Comparison of ENCODE assay signal across 11 cellular contexts in the genomic region with DNA sequence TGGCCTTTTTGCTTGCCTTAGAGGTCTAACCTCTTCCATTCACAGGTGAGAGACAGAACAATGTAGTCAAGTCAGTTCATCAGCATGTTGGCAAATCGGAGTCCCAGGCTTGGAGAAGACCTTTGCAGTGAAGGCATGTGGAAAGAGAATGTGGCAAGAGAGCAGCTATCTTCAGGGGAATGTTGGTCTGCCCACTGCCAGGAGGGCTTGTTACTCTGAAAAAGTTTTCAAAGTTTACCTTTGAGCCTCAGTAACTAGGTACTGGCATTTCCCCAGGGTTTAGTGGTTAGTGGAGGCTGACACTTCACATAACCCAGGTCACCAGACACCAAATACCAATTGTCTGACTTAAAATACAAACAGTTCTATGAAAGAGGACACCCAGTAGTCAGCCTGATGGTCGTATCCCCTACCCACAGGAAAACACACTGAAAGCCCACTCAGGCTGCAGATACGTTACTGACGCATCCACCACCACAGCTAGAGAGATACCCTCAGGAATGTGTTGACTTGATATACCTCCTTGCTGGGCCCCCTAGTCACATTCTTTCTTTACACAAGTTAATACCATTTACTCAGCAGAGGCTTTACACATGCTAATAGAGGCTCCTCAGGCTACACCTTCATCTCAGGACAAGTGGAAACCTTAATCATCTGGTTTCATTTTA.
A peak's percentile ranks its signal among the peaks of the same experiment; 100 is the strongest.
DNase-seq lines count a peak whose midpoint lies in the region; TF ChIP-seq lines count a peak whose summit lies in the region.
"Had no signal": no experiment of that assay in that cellular context is flagged by ENCODE, and none has a peak within 500 bp of the region (broad histone marks: within the 10 kb centered on the region; RNA-seq: fewer than 3 reads in every experiment).

No MANE protein-coding gene starts in this region.

- H3K4me3 ChIP-seq in AG04449 (ENCODE audit: low read depth, low read length): no peak overlapping the region; the same call in none of the 2 replicates
- no peak overlapping the region for H3K4me3 ChIP-seq in astrocyte of the spinal cord (ENCODE audit: low read depth, low read length)
- H3K4me3 ChIP-seq in iPS-20b (ENCODE audit: low read length): peak overlapping the region; percentile 39
- H3K4me3 ChIP-seq: uterus had no signal

- no peaks in the 10 kb centered on the region for H3K27me3 ChIP-seq in iPS-20b (ENCODE audit: insufficient read depth, low read length)
- H3K27me3 ChIP-seq: uterus had no signal

- in situ Hi-C loops in astrocyte of the spinal cord (cut with HindIII; ENCODE audit: low sequenced_read_pairs): no loop called here

- no peaks in the 10 kb centered on the region for H3K36me3 ChIP-seq in iPS-20b (ENCODE audit: insufficient read depth, low read depth, low read length)
- H3K36me3 ChIP-seq: uterus had no signal

- no peak for TF ChIP-seq CTCF in AG04449 (IDR thresholded peaks at IDR 0.05; ENCODE audit: insufficient read depth, low read length, missing control alignments)
- TF ChIP-seq CTCF in astrocyte of the spinal cord (IDR thresholded peaks at IDR 0.05; ENCODE audit: low read depth, low read length): no peak

- no peaks in the 10 kb centered on the region for H3K9me3 ChIP-seq in iPS-20b (ENCODE audit: insufficient read depth, low read depth, low read length)
- H3K9me3 ChIP-seq: uterus had no signal

- H3K9ac ChIP-seq in iPS-20b (ENCODE audit: low read depth, low read length): peak overlapping the region; percentile 67; the same call in 1 of the 2 replicates

- peaks cover 22% of the 10 kb centered on the region for H3K4me1 ChIP-seq in iPS-20b (ENCODE audit: insufficient read depth, low read length)
- H3K4me1 ChIP-seq: uterus had no signal

- POLR2A ChIA-PET in AG04449 (lab: Yijun Ruan, JAX): interaction anchor here (0.6 to 1.1 kb wide), 2 partner anchors 9 to 153 kb away, joined by 3 to 4 read pairs; no protein-coding TSS in a partner anchor

- DNase-seq in AG04449 (ENCODE audit: low read depth, low spot score) (peak; percentile 79), HS-27A (ENCODE audit: low read depth) (peak; percentile 98), astrocyte of the spinal cord (ENCODE audit: low read depth, low spot score) (peak; percentile 95), NCI-H1092 (lab: John Stamatoyannopoulos, UW) (no peak), NCI-H345 treated with DMSO at 0.1 percent for 48 hours (lab: John Stamatoyannopoulos, UW; ENCODE audit: unreplicated experiment) (no peak)
- DNase-seq in activated naive CD4-positive, alpha-beta T cell treated with anti-CD3 and anti-CD28 coated beads, Interleukin-2, amount 50 U/mL, for 16 hours: no peak
- DNase-seq in stimulated activated CD4-positive, alpha-beta T cell treated with anti-CD3 and anti-CD28 coated beads, Interleukin-4, amount 100 ng/mL, for 4 hours: no peak
- DNase-seq: NCI-H1930, Right ventricle myocardium superior, uterus had no signal

- CTCF ChIA-PET in AG04449 (lab: Yijun Ruan, JAX): interaction anchor here (1.0 to 1.6 kb wide), 3 partner anchors 42 to 240 kb away, joined by 3 to 4 read pairs (median 4); no protein-coding TSS in a partner anchor

- H3K27ac ChIP-seq in iPS-20b (ENCODE audit: low read length): peak overlapping the region; percentile 53
- H3K27ac ChIP-seq: uterus had no signal

Comparison
In these comparisons a context has a peak if more than half of its experiments do, and no peak if none do; other contexts are left out.
1. DNase-seq: peak in AG04449 (single experiment), HS-27A (single experiment) and astrocyte of the spinal cord (single experiment); none in NCI-H1092 (single experiment), activated naive CD4-positive, alpha-beta T cell treated with anti-CD3 and anti-CD28 coated beads, Interleukin-2, amount 50 U/mL, for 16 hours (single experiment), stimulated activated CD4-positive, alpha-beta T cell treated with anti-CD3 and anti-CD28 coated beads, Interleukin-4, amount 100 ng/mL, for 4 hours (0 of 2) and NCI-H345 treated with DMSO at 0.1 percent for 48 hours (single experiment).